9 cellular contexts compared by ENCODE assay signal in genomic region chr9:33289501-33289900, GRCh38. TPM values are rescaled to one million over a fixed set of nuclear protein-coding genes. Genes with fewer than 3 reads are reported as not detected.
A peak's percentile ranks its signal among the peaks of the same experiment; 100 is the strongest.
DNase-seq lines count a peak whose midpoint lies in the region; ATAC-seq and TF ChIP-seq lines count a peak whose summit lies in the region.
"Had no signal": no experiment of that assay in that cellular context is flagged by ENCODE, and none has a peak within 500 bp of the region (broad histone marks: within the 10 kb centered on the region; RNA-seq: fewer than 3 reads in every experiment).

No MANE protein-coding gene starts in this region.

- TF ChIP-seq CTCF in DND-41 (IDR thresholded peaks at IDR 0.05; ENCODE audit: borderline replicate concordance, extremely low read depth, low read length, poor library complexity, severe bottlenecking) (no peak), Peyer's patch (IDR thresholded peaks at IDR 0.05) (no peak), brain microvascular endothelial cell (IDR thresholded peaks at IDR 0.05; ENCODE audit: low read depth, low read length, missing control alignments) (no peak), lung (IDR thresholded peaks at IDR 0.05; ENCODE audit: control extremely low read depth, extremely low read depth) (no peak)

- H3K79me2 ChIP-seq in DND-41 (ENCODE audit: insufficient read depth, low read length): peaks cover 41% of the 10 kb centered on the region

- peak overlapping the region; percentile 61 for H2AFZ ChIP-seq in DND-41 (ENCODE audit: low read depth, low read length)

- WGBS in lung, 2 donors: 1 to 6% methylated on average over 10 to 12 of the region's 12 CpGs

- H3K4me1 ChIP-seq in DND-41 (ENCODE audit: insufficient read depth, low read length): peaks cover 34% of the 10 kb centered on the region
- peaks cover 0 to 47% (median 14%) of the 10 kb centered on the region in 4 donors for H3K4me1 ChIP-seq in Peyer's patch
- peaks cover 10 to 16% of the 10 kb centered on the region in 2 donors for H3K4me1 ChIP-seq in lung (ENCODE audit: control insufficient read depth in 2 of 2, insufficient read depth in 2 of 2, low read length in 2 of 2)

- in situ Hi-C loops in brain microvascular endothelial cell (cut with HindIII; ENCODE audit: low pct_ligation_motif_present, low sequenced_read_pairs): no loop called here

- H3K36me3 ChIP-seq in DND-41 (ENCODE audit: insufficient read depth, low read length) (peaks cover 11% of the 10 kb centered on the region), Peyer's patch (peaks cover 0 to 6% (median 0%) of the 10 kb centered on the region in 3 donors), brain microvascular endothelial cell (replicated peaks) (peaks cover 4% of the 10 kb centered on the region), lung (ENCODE audit: control insufficient read depth in 2 of 2, insufficient read depth in 2 of 2, low read length in 2 of 2) (peaks cover 0 to 5% of the 10 kb centered on the region in 2 donors)

- H3K9me3 ChIP-seq in DND-41 (ENCODE audit: insufficient read depth, low read length, severe bottlenecking) (no peaks in the 10 kb centered on the region), Peyer's patch (no peaks in the 10 kb centered on the region), lung (ENCODE audit: control insufficient read depth in 2 of 2, insufficient read depth in 1 of 2, low read length in 1 of 2) (no peaks in the 10 kb centered on the region)

- ATAC-seq in DND-41 (ENCODE audit: insufficient read depth, low read depth) (no peak), lung (ENCODE audit: insufficient read depth, low FRiP score) (no peak), GM18873 (IDR thresholded peaks at IDR 0.05; ENCODE audit: low FRiP score, unreplicated experiment) (no peak)

- no peak for TF ChIP-seq POLR2A in Peyer's patch (IDR thresholded peaks at IDR 0.05)

- peak overlapping the region; percentile 29 to 85; a peak in 3 of 4 replicates for H3K4me3 ChIP-seq in DND-41 (ENCODE audit: low read depth in 1 of 2, low read length in 2 of 2)
- H3K4me3 ChIP-seq in Peyer's patch: peak overlapping the region; percentile 66 to 81 (median 72)
- peak overlapping the region; percentile 87 for H3K4me3 ChIP-seq in brain microvascular endothelial cell (ENCODE audit: low read depth, low read length)
- no peak overlapping the region for H3K4me3 ChIP-seq in lung

- peak overlapping the region; percentile 79 for H3K9ac ChIP-seq in DND-41 (ENCODE audit: low read depth, low read length)

- peak overlapping the region; percentile 78 for H3K4me2 ChIP-seq in DND-41 (ENCODE audit: insufficient read depth, low read length)

- H3K27ac ChIP-seq in DND-41 (ENCODE audit: low read length): peak overlapping the region; percentile 96
- peak overlapping the region; percentile 95 to 99 (median 98) for H3K27ac ChIP-seq in Peyer's patch
- H3K27ac ChIP-seq in brain microvascular endothelial cell: peak overlapping the region; percentile 100
- H3K27ac ChIP-seq in lung (ENCODE audit: low read depth in 1 of 2, low read length in 1 of 2): peak overlapping the region; percentile 96 to 100
- H3K27ac ChIP-seq in substantia nigra (ENCODE audit: low read depth, low read length, poor library complexity, severe bottlenecking): peak overlapping the region; percentile 98

- no peaks in the 10 kb centered on the region for H4K20me1 ChIP-seq in DND-41 (ENCODE audit: insufficient read depth, low read length)

- peak; percentile 25 for DNase-seq in DND-41
- DNase-seq in Peyer's patch: peak in 1 of 3 donors; percentile 56
- DNase-seq in brain microvascular endothelial cell: no peak
- no peak for DNase-seq in lung (ENCODE audit: low spot score)
- peak in 8 of 49 donors; percentile 5 to 46 (median 11) for DNase-seq in substantia nigra (lab: John Stamatoyannopoulos, UW)
- no peak for DNase-seq in SKM-1 treated with dmso at 0.1 percent for 144 hours (lab: John Stamatoyannopoulos, UW; ENCODE audit: unreplicated experiment)
- DNase-seq in globus pallidus (ENCODE audit: low spot score): no peak

- H3K27me3 ChIP-seq in DND-41 (ENCODE audit: insufficient read depth, low read length, poor library complexity) (no peaks in the 10 kb centered on the region), Peyer's patch (no peaks in the 10 kb centered on the region), brain microvascular endothelial cell (replicated peaks) (no peaks in the 10 kb centered on the region), lung (ENCODE audit: control insufficient read depth, insufficient read depth) (no peaks in the 10 kb centered on the region)

RNA-seq across cellular contexts. Expression of gene NFX1, which starts 0.8 kb away (rescaled TPM):
- total RNA-seq in Peyer's patch (100 to 1,000 TPM in 1 of 4 donors, 10 to 100 TPM in 3; 35.2 to 101 (median 59.6) TPM), lung (10 to 100 TPM; 34.7 to 43.4 TPM)
- polyA plus RNA-seq in lung: 10 to 100 TPM; 13.1 to 17.9 TPM

RNA-seq across cellular contexts. Expression of gene CHMP5, which starts 24.7 kb away (rescaled TPM):
- 10 to 100 TPM; 42.9 to 78.8 (median 60.8) TPM for total RNA-seq in Peyer's patch
- total RNA-seq in lung: 10 to 100 TPM; 54.9 to 69.6 TPM
- 10 to 100 TPM; 52.3 to 87.5 TPM for polyA plus RNA-seq in lung

RNA-seq across cellular contexts. Expression of gene BAG1, which starts 25.0 kb away (rescaled TPM):
- total RNA-seq in Peyer's patch (10 to 100 TPM; 36.2 to 61.1 (median 56.4) TPM), lung (100 to 1,000 TPM in 1 of 2 donors, 10 to 100 TPM in 1; 84.1 to 135 TPM)
- 100 to 1,000 TPM; 101 to 112 TPM for polyA plus RNA-seq in lung

RNA-seq across cellular contexts. Expression of gene SPINK4, which starts 49.5 kb away (rescaled TPM):
- total RNA-seq in Peyer's patch (100 to 1,000 TPM; 106 to 639 (median 276) TPM), lung (not detected)
- polyA plus RNA-seq in lung: not detected
- total RNA-seq: HT1080 had no signal
